19 cellular contexts compared by ENCODE assay signal in the genomic region with DNA sequence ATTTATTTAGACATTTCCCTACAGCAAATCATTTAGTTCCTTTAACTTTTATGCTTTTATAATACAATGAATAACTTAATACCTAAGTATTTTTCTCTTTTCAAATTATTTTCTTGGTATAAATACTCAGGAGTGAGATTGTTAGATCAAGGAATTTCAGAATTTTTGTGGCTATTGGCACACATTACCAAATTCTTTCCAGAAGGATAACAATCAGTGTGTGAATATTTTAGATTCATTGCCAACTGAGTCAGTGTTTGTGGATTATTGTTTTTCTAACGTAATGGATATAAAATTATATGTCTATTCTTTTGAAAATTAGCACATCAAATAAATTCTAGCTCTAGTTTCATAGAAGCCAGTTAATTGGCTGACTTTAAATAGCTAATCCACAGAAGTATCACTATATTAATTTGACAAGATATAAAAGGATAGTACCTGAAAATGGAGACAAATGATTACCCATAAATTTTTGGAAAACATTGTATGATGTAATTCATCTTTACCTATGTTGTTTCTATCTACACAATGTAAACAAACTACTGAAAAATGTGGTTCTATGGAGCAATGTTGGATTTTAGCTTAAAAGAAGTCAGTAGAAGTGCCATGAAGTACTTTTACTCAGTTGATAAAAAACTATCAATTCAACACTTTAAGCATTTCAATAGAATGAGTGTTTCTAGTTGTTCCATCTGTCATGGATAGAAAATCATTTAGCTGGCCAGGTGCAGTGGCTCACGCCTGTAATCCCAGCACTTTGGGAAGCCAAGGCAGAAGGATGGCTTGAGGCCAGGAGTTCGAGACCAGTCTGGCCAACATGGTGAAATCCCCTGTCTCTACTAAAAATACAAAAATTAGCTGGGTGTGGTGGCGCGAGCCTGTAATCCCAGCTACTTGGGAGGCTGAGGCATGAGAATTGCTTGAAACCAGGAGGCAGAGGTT.
DNase-seq lines count a peak whose midpoint lies in the region; ATAC-seq, FAIRE-seq and TF ChIP-seq lines count a peak whose summit lies in the region.
"Had no signal": no experiment of that assay in that cellular context is flagged by ENCODE, and none has a peak within 500 bp of the region (broad histone marks: within the 10 kb centered on the region; RNA-seq: fewer than 3 reads in every experiment).

No MANE protein-coding gene starts in this region.

- DNase-seq in MCF 10A (ENCODE audit: unreplicated experiment) (peak; percentile 64), breast epithelium (ENCODE audit: low spot score in 2 of 2) (no peak), amniotic stem cell (lab: John Stamatoyannopoulos, UW) (peak; percentile 16), fibroblast of the conjunctiva (ENCODE audit: low read depth) (peak; percentile 10), urothelium cell line (ENCODE audit: low spot score) (peak; percentile 9), DMS79 treated with DMSO at 0.1 percent for 48 hours (lab: John Stamatoyannopoulos, UW) (no peak)
- DNase-seq in CD4-positive, alpha-beta memory T cell: no peak
- DNase-seq: 8988T; activated CD4-positive, alpha-beta T cell treated with anti-CD3 and anti-CD28 coated beads, Interleukin-2, amount 50 U/mL, for 48 hours; aorta; DMS 273 treated with DMSO at 0.1 percent for 48 hours; NCI-H1436 treated with DMSO at 0.1 percent for 48 hours; NCI-H524 treated with DMSO at 0.1 percent for 48 hours; ovary; T1000 had no signal

- TF ChIP-seq POLR2A in breast epithelium (IDR thresholded peaks at IDR 0.05): no peak

- H3K27ac Mint-ChIP-seq in MCF 10A (ENCODE audit: low read depth, unreplicated experiment): peak overlapping the region; percentile 83
- no peak overlapping the region for H3K27ac Mint-ChIP-seq in CD4-positive, alpha-beta memory T cell
- H3K27ac Mint-ChIP-seq: memory B cell had no signal

- no peaks in the 10 kb centered on the region for H3K9me3 Mint-ChIP-seq in MCF 10A (ENCODE audit: unreplicated experiment)
- no peaks in the 10 kb centered on the region for H3K9me3 Mint-ChIP-seq in CD4-positive, alpha-beta memory T cell
- H3K9me3 Mint-ChIP-seq: memory B cell had no signal

- POLR2A ChIA-PET in MCF 10A (lab: Yijun Ruan, JAX): interaction anchor here (0.6 to 0.9 kb wide), 2 partner anchors 9 to 97 kb away, joined by 3 read pairs; no protein-coding TSS in a partner anchor
- POLR2A ChIA-PET in CD4-positive, alpha-beta memory T cell (lab: Charles Lee; ENCODE audit: partially characterized antibody): no interaction called here

- peaks cover 6% of the 10 kb centered on the region for H3K4me1 Mint-ChIP-seq in MCF 10A (ENCODE audit: insufficient read depth, unreplicated experiment)
- no peaks in the 10 kb centered on the region for H3K4me1 Mint-ChIP-seq in CD4-positive, alpha-beta memory T cell
- H3K4me1 Mint-ChIP-seq: memory B cell had no signal

- TF ChIP-seq CTCF in MCF 10A (IDR thresholded peaks at IDR 0.05; ENCODE audit: unreplicated experiment): no peak
- TF ChIP-seq CTCF in breast epithelium (IDR thresholded peaks at IDR 0.05): no peak

- CTCF ChIA-PET in MCF 10A (lab: Yijun Ruan, JAX): interaction anchor here (0.8 to 1.2 kb wide), 3 partner anchors 8 to 205 kb away, joined by 3 read pairs; no protein-coding TSS in a partner anchor
- CTCF ChIA-PET in CD4-positive, alpha-beta memory T cell (lab: Charles Lee; ENCODE audit: partially characterized antibody): no interaction called here

- H3K4me3 ChIP-seq in breast epithelium: no peak overlapping the region
- H3K4me3 ChIP-seq in CD4-positive, alpha-beta memory T cell (ENCODE audit: low read length in 2 of 2): no peak overlapping the region
- H3K4me3 ChIP-seq: ovary, thoracic aorta had no signal

- intact Hi-C loops in MCF 10A (cut with micrococcal nuclease): no loop called here
- intact Hi-C loops in breast epithelium (cut with DNase I; ENCODE audit: low total_unique reads): no loop called here
- intact Hi-C loops in CD4-positive, alpha-beta memory T cell (cut with micrococcal nuclease): no loop called here

- H3K9me3 ChIP-seq in breast epithelium: no peaks in the 10 kb centered on the region
- no peaks in the 10 kb centered on the region for H3K9me3 ChIP-seq in CD4-positive, alpha-beta memory T cell (ENCODE audit: control insufficient read depth in 1 of 2, low read length in 2 of 2)
- H3K9me3 ChIP-seq: ovary, thoracic aorta had no signal

- no peak for FAIRE-seq in urothelium cell line (lab: Jason Lieb, UNC)
- FAIRE-seq: HepG2 had no signal

- no peaks in the 10 kb centered on the region for H3K4me1 ChIP-seq in breast epithelium
- H3K4me1 ChIP-seq in CD4-positive, alpha-beta memory T cell (ENCODE audit: insufficient read depth, low read length): no peaks in the 10 kb centered on the region

- no peaks in the 10 kb centered on the region for H3K27me3 ChIP-seq in breast epithelium
- no peaks in the 10 kb centered on the region for H3K27me3 ChIP-seq in CD4-positive, alpha-beta memory T cell (ENCODE audit: insufficient read depth, low read length)
- H3K27me3 ChIP-seq: ovary had no signal

- H3K36me3 ChIP-seq in breast epithelium: no peaks in the 10 kb centered on the region
- no peaks in the 10 kb centered on the region for H3K36me3 ChIP-seq in CD4-positive, alpha-beta memory T cell (ENCODE audit: insufficient read depth, low read length)
- H3K36me3 ChIP-seq: ovary, thoracic aorta had no signal

- H3K4me3 Mint-ChIP-seq in MCF 10A (ENCODE audit: unreplicated experiment): no peak overlapping the region
- no peak overlapping the region for H3K4me3 Mint-ChIP-seq in CD4-positive, alpha-beta memory T cell
- H3K4me3 Mint-ChIP-seq: memory B cell had no signal

- no TSS peak for BruUV-seq in MCF 10A (replicated peaks; lab: Mats Ljungman, UMichigan)

- no peak for ATAC-seq in HG03460 (IDR thresholded peaks at IDR 0.05; ENCODE audit: unreplicated experiment)
- ATAC-seq: HepG2 had no signal

- no peaks in the 10 kb centered on the region for H3K36me3 Mint-ChIP-seq in MCF 10A (ENCODE audit: insufficient read depth, unreplicated experiment)
- no peaks in the 10 kb centered on the region for H3K36me3 Mint-ChIP-seq in CD4-positive, alpha-beta memory T cell
- H3K36me3 Mint-ChIP-seq: memory B cell had no signal

- H3K27me3 Mint-ChIP-seq in MCF 10A (ENCODE audit: insufficient read depth, unreplicated experiment): no peaks in the 10 kb centered on the region
- peaks cover 0 to 1% of the 10 kb centered on the region in 2 donors for H3K27me3 Mint-ChIP-seq in CD4-positive, alpha-beta memory T cell

- no peak overlapping the region for H3K27ac ChIP-seq in breast epithelium
- no peak overlapping the region for H3K27ac ChIP-seq in CD4-positive, alpha-beta memory T cell (ENCODE audit: low read depth, low read length)
- H3K27ac ChIP-seq: ovary had no signal

Comparison
In these comparisons a context has a peak if more than half of its experiments do, and no peak if none do; other contexts are left out.
1. DNase-seq: peak in MCF 10A (single experiment), amniotic stem cell (single experiment), fibroblast of the conjunctiva (single experiment) and urothelium cell line (single experiment); none in breast epithelium (0 of 2), CD4-positive, alpha-beta memory T cell (0 of 5) and DMS79 treated with DMSO at 0.1 percent for 48 hours (single experiment).